8 cellular contexts compared by ENCODE assay signal in genomic region chr10:3172446-3173172, GRCh38. TPM values are rescaled to one million over a fixed set of nuclear protein-coding genes. Genes with fewer than 3 reads are reported as not detected.
DNase-seq lines count a peak whose midpoint lies in the region; ATAC-seq, FAIRE-seq and TF ChIP-seq lines count a peak whose summit lies in the region.

Gene PITRM1, minus strand, starts transcription at chr10:3172782. Its CDS starts 10 bp downstream, at chr10:3172772.

- no peak for TF ChIP-seq CTCF in D721Med (IDR thresholded peaks at IDR 0.05; ENCODE audit: insufficient read depth, missing control alignments)
- no peak for TF ChIP-seq CTCF in OCI-LY3 (IDR thresholded peaks at IDR 0.05; ENCODE audit: low read depth, low read length)

- ATAC-seq in GM21515 (IDR thresholded peaks at IDR 0.05; ENCODE audit: unreplicated experiment) = peak; percentile 95

- H4K20me1 ChIP-seq in OCI-LY3 (ENCODE audit: insufficient read depth, low read length) = no peaks in the 10 kb centered on the region

- H3K4me3 ChIP-seq in OCI-LY3 (ENCODE audit: low read length) (peak within 1 kb of the TSS; percentile 98), mononuclear cell (ENCODE audit: low read length) (peak within 1 kb of the TSS; percentile 86)

- peaks cover 3% of the 10 kb centered on the region for H3K4me1 ChIP-seq in OCI-LY3 (ENCODE audit: low read length)
- peaks cover 16% of the 10 kb centered on the region for H3K4me1 ChIP-seq in mononuclear cell (ENCODE audit: insufficient read depth, low read length)

- H3K9ac ChIP-seq in OCI-LY3 (ENCODE audit: low read length) = peak within 1 kb of the TSS; percentile 79

- peaks cover 19% of the 10 kb centered on the region for H3K79me2 ChIP-seq in OCI-LY3 (ENCODE audit: low read length)

- peaks cover 11% of the 10 kb centered on the region for H3K36me3 ChIP-seq in OCI-LY3 (replicated peaks; ENCODE audit: low read depth, low read length)

- FAIRE-seq in D721Med (lab: Jason Lieb, UNC) = no peak

- H3K4me2 ChIP-seq in OCI-LY3 (ENCODE audit: low read length) = peak within 1 kb of the TSS; percentile 85

- DNase-seq in D721Med (ENCODE audit: insufficient read length, low spot score) = peak; percentile 89
- DNase-seq in HuH-7 (ENCODE audit: low spot score) = peak; percentile 98
- DNase-seq in activated T-cell treated with anti-CD3 and anti-CD28 coated beads for 1 hour (ENCODE audit: low read depth) = peak; percentile 98
- DNase-seq in epidermal melanocyte (ENCODE audit: insufficient read length, low spot score) = peak; percentile 84
- DNase-seq in stimulated activated CD8-positive, alpha-beta memory T cell treated with anti-CD3 and anti-CD28 coated beads, Interleukin-4, amount 100 ng/mL, for 1 hour (ENCODE audit: low read depth in 2 of 2, low spot score in 1 of 2) = peak; percentile 96 to 98

- H3K27ac ChIP-seq in OCI-LY3 (ENCODE audit: low read length) = peak within 1 kb of the TSS; percentile 27

- H2AFZ ChIP-seq in OCI-LY3 (ENCODE audit: low read depth, low read length) = peak within 1 kb of the TSS; percentile 85

- H3K9me3 ChIP-seq in OCI-LY3 (ENCODE audit: insufficient read depth, low read length) (no peaks in the 10 kb centered on the region), mononuclear cell (ENCODE audit: low read depth, low read length) (no peaks in the 10 kb centered on the region)

- peaks cover 23% of the 10 kb centered on the region for H3K27me3 ChIP-seq in OCI-LY3 (ENCODE audit: low read depth, low read length)
- peaks cover 1% of the 10 kb centered on the region for H3K27me3 ChIP-seq in mononuclear cell (ENCODE audit: insufficient read depth, low read length)

RNA-seq across cellular contexts. Expression of gene PITRM1, which starts in this region (rescaled TPM):
- total RNA-seq in mononuclear cell = 52.7 TPM

Comparison
In these comparisons a context has a peak if more than half of its experiments do, and no peak if none do; other contexts are left out.
1. Peak in every context shown above with its lines: DNase-seq, ATAC-seq, H3K4me3 ChIP-seq and H3K27ac ChIP-seq.